Comparison of ENCODE assay signal across 8 cellular contexts in genomic region chr12:6827982-6828670, GRCh38. TPM values are rescaled to one million over a fixed set of nuclear protein-coding genes. Genes with fewer than 3 reads are reported as not detected.
DNase-seq lines count a peak whose midpoint lies in the region; ATAC-seq and TF ChIP-seq lines count a peak whose summit lies in the region.

Gene P3H3, plus strand, starts transcription at chr12:6828407. Its CDS starts 34 bp downstream, at chr12:6828441.

- TF ChIP-seq POLR2A in ovary (IDR thresholded peaks at IDR 0.05) = peak; percentile 46

- TF ChIP-seq CTCF in GM12864 (IDR thresholded peaks at IDR 0.05; ENCODE audit: low read depth, low read length, missing control alignments) (no peak), ovary (IDR thresholded peaks at IDR 0.05) (no peak)

- peaks cover 64% of the 10 kb centered on the region for H3K27me3 Mint-ChIP-seq in activated naive CD8-positive, alpha-beta T cell treated with anti-CD3 and anti-CD28 coated beads, Interleukin-2, amount 10 ng/mL, durations not matched to agents 7 days and 5 days

- peaks cover 15% of the 10 kb centered on the region for H3K4me1 Mint-ChIP-seq in activated naive CD8-positive, alpha-beta T cell treated with anti-CD3 and anti-CD28 coated beads, Interleukin-2, amount 10 ng/mL, durations not matched to agents 7 days and 5 days

- no peaks in the 10 kb centered on the region for H3K9me3 ChIP-seq in ovary

- 1 to 2% (median 1%) methylated on average over 19 to 42 of the region's 42 CpGs for WGBS in ovary, 3 donors

- H3K36me3 ChIP-seq in ovary = no peaks in the 10 kb centered on the region

- ATAC-seq in activated naive CD8-positive, alpha-beta T cell treated with anti-CD3 and anti-CD28 coated beads, Interleukin-2, amount 10 ng/mL, durations not matched to agents 7 days and 5 days (ENCODE audit: low read depth) = peak; percentile 44
- ATAC-seq in GM21576 (IDR thresholded peaks at IDR 0.05; ENCODE audit: unreplicated experiment) (no peak), HG02623 (IDR thresholded peaks at IDR 0.05; ENCODE audit: unreplicated experiment) (no peak)

- peak within 1 kb of the TSS; percentile 70 for H3K27ac Mint-ChIP-seq in activated naive CD8-positive, alpha-beta T cell treated with anti-CD3 and anti-CD28 coated beads, Interleukin-2, amount 10 ng/mL, durations not matched to agents 7 days and 5 days

- peaks cover 8% of the 10 kb centered on the region for H3K4me1 ChIP-seq in ovary (ENCODE audit: insufficient read depth)

- H3K9me3 Mint-ChIP-seq in activated naive CD8-positive, alpha-beta T cell treated with anti-CD3 and anti-CD28 coated beads, Interleukin-2, amount 10 ng/mL, durations not matched to agents 7 days and 5 days = no peaks in the 10 kb centered on the region

- intact Hi-C loops in cardiac septum (cut with DNase I) (loop anchor here (5.0 kb wide), 3 partner anchors 61 to 216 kb away; partner anchors contain the start of genes MLF2 and PTMS), ovary (cut with DNase I) (loop anchor here in 3 of 4 donors (5.0 kb wide), 3 partner anchors 76 to 211 kb away; partner anchors contain the start of gene MLF2 (in 2 of the 3))

- no peak for DNase-seq in GM12864 (ENCODE audit: low read depth)
- DNase-seq in NCI-H1930 (lab: John Stamatoyannopoulos, UW) = peak; percentile 43 to 48
- DNase-seq in activated naive CD8-positive, alpha-beta T cell treated with anti-CD3 and anti-CD28 coated beads, Interleukin-2, amount 10 ng/mL, durations not matched to agents 7 days and 5 days = peak; percentile 63
- DNase-seq in cardiac septum (ENCODE audit: low spot score) = no peak
- peak; percentile 70 to 74 (median 73) for DNase-seq in ovary
- DNase-seq in activated CD4-positive, alpha-beta T cell treated with anti-CD3 and anti-CD28 coated beads for 4 hours = no peak

- H3K4me3 ChIP-seq in GM12864 (ENCODE audit: low read depth, low read length) (peak within 1 kb of the TSS; percentile 38), ovary (peak within 1 kb of the TSS; percentile 95)

- H3K27ac ChIP-seq in ovary = peak within 1 kb of the TSS; percentile 79 to 93

- TF ChIP-seq EP300 in ovary (IDR thresholded peaks at IDR 0.05) = no peak

- no peaks in the 10 kb centered on the region for H3K36me3 Mint-ChIP-seq in activated naive CD8-positive, alpha-beta T cell treated with anti-CD3 and anti-CD28 coated beads, Interleukin-2, amount 10 ng/mL, durations not matched to agents 7 days and 5 days

- H3K4me3 Mint-ChIP-seq in activated naive CD8-positive, alpha-beta T cell treated with anti-CD3 and anti-CD28 coated beads, Interleukin-2, amount 10 ng/mL, durations not matched to agents 7 days and 5 days = peak within 1 kb of the TSS; percentile 84

- no peaks in the 10 kb centered on the region for H3K27me3 ChIP-seq in ovary

- POLR2A ChIA-PET in activated naive CD8-positive, alpha-beta T cell treated with anti-CD3 and anti-CD28 coated beads, Interleukin-2, amount 10 ng/mL, durations not matched to agents 7 days and 5 days (lab: Charles Lee) = interaction anchor here (1.1 to 1.7 kb wide), 3 partner anchors 23 to 45 kb away, joined by 3 to 5 read pairs (median 4); partner anchors contain the start of genes CD4, CDCA3 and SPSB2

RNA-seq across cellular contexts. Expression of gene P3H3, which starts in this region (rescaled TPM):
- total RNA-seq in activated naive CD8-positive, alpha-beta T cell treated with anti-CD3 and anti-CD28 coated beads, Interleukin-2, amount 10 ng/mL, durations not matched to agents 7 days and 5 days = 1 to 10 TPM; 6.3 to 7.0 TPM
- total RNA-seq in cardiac septum (25.7 TPM), ovary (10 to 100 TPM; 24.0 to 92.3 (median 70.2) TPM)
- 10 to 100 TPM in 1 of 2 donors, 1 to 10 TPM in 1; 4.7 to 48.8 TPM for polyA plus RNA-seq in ovary

Comparison
In these comparisons a context has a peak if more than half of its experiments do, and no peak if none do; other contexts are left out.
1. DNase-seq: peak in NCI-H1930 (2 of 2), activated naive CD8-positive, alpha-beta T cell treated with anti-CD3 and anti-CD28 coated beads, Interleukin-2, amount 10 ng/mL, durations not matched to agents 7 days and 5 days (single experiment) and ovary (5 of 5); none in GM12864 (single experiment), cardiac septum (single experiment) and activated CD4-positive, alpha-beta T cell treated with anti-CD3 and anti-CD28 coated beads for 4 hours (0 of 2).